In the genomic region with DNA sequence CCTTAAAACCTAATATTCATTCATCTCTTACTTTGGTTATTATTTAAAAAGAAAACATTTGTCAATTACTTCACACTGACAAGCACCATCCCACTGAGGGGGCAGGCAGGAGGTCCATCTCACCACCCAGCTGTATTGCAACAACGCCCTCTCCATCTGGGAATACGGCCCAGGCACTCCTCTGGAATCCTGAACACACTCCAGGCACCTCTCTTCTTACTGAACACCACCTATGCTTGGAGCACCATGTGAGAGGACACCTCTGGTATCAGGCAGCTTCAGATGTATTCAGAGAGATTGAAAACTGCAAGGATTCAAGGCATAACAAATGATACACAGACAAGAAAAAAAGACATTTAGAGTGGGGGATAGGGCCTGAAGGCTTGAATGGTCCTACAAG, we compare ENCODE assay signal across 27 cellular contexts.
"Had no signal": no experiment of that assay in that cellular context is flagged by ENCODE, and none has a peak within 500 bp of the region (broad histone marks: within the 10 kb centered on the region; RNA-seq: fewer than 3 reads in every experiment).

No MANE protein-coding gene starts in this region.

- H3K27me3 ChIP-seq: ascending aorta, breast epithelium, colonic mucosa had no signal

- H3K4me1 ChIP-seq: ascending aorta, breast epithelium, colonic mucosa had no signal

- H3K27ac Mint-ChIP-seq: activated CD4-positive, alpha-beta memory T cell treated with anti-CD3 and anti-CD28 coated beads, Interleukin-2, amount 10 ng/mL, durations not matched to agents 7 days and 5 days; activated CD4-positive, alpha-beta T cell treated with anti-CD3 and anti-CD28 coated beads, Interleukin-2, amount 10 ng/mL, durations not matched to agents 7 days and 5 days; activated naive CD4-positive, alpha-beta T cell treated with anti-CD3 and anti-CD28 coated beads, Interleukin-2, amount 10 ng/mL, durations not matched to agents 7 days and 5 days; activated naive CD4-positive, alpha-beta T cell treated with anti-CD3 and anti-CD28 coated beads, Interleukin-2, amount 50 U/mL, for 72 hours; activated naive CD8-positive, alpha-beta T cell treated with anti-CD3 and anti-CD28 coated beads, Interleukin-2, amount 10 ng/mL, durations not matched to agents 7 days and 5 days; activated T-cell treated with anti-CD3 and anti-CD28 coated beads, Interleukin-2, amount 50 U/mL, for 24 hours; activated T-cell treated with anti-CD3 and anti-CD28 coated beads, Interleukin-2, amount 50 U/mL, for 72 hours; brain; endodermal cell had no signal

- H3K4me3 ChIP-seq: ascending aorta, breast epithelium, cardiac muscle cell, colonic mucosa had no signal

- H3K9me3 Mint-ChIP-seq: activated CD4-positive, alpha-beta memory T cell treated with anti-CD3 and anti-CD28 coated beads, Interleukin-2, amount 10 ng/mL, durations not matched to agents 7 days and 5 days; activated CD4-positive, alpha-beta T cell treated with anti-CD3 and anti-CD28 coated beads, Interleukin-2, amount 10 ng/mL, durations not matched to agents 7 days and 5 days; activated naive CD4-positive, alpha-beta T cell treated with anti-CD3 and anti-CD28 coated beads, Interleukin-2, amount 10 ng/mL, durations not matched to agents 7 days and 5 days; activated naive CD4-positive, alpha-beta T cell treated with anti-CD3 and anti-CD28 coated beads, Interleukin-2, amount 50 U/mL, for 72 hours; activated naive CD8-positive, alpha-beta T cell treated with anti-CD3 and anti-CD28 coated beads, Interleukin-2, amount 10 ng/mL, durations not matched to agents 7 days and 5 days; activated T-cell treated with anti-CD3 and anti-CD28 coated beads, Interleukin-2, amount 50 U/mL, for 24 hours; activated T-cell treated with anti-CD3 and anti-CD28 coated beads, Interleukin-2, amount 50 U/mL, for 72 hours; endodermal cell had no signal

- H3K36me3 ChIP-seq: ascending aorta, breast epithelium, cardiac muscle cell, colonic mucosa had no signal

- DNase-seq: activated CD4-positive, alpha-beta memory T cell treated with anti-CD3 and anti-CD28 coated beads, Interleukin-2, amount 10 ng/mL, durations not matched to agents 7 days and 5 days; activated CD4-positive, alpha-beta T cell treated with anti-CD3 and anti-CD28 coated beads for 1 hour; activated CD4-positive, alpha-beta T cell treated with anti-CD3 and anti-CD28 coated beads for 4 hours; activated CD4-positive, alpha-beta T cell treated with anti-CD3 and anti-CD28 coated beads, Interleukin-2, amount 10 ng/mL, durations not matched to agents 7 days and 5 days; activated CD4-positive, alpha-beta T cell treated with anti-CD3 and anti-CD28 coated beads, Interleukin-2, amount 50 U/mL, for 4 hours; activated CD8-positive, alpha-beta memory T cell treated with anti-CD3 and anti-CD28 coated beads, Interleukin-2, amount 50 U/mL, for 48 hours; activated gamma-delta T cell; activated naive CD4-positive, alpha-beta T cell; activated naive CD4-positive, alpha-beta T cell treated with anti-CD3 and anti-CD28 coated beads, Interleukin-2, amount 10 ng/mL, durations not matched to agents 7 days and 5 days; activated naive CD8-positive, alpha-beta T cell treated with anti-CD3 and anti-CD28 coated beads, Interleukin-2, amount 10 ng/mL, durations not matched to agents 7 days and 5 days; activated T-cell treated with anti-CD3 and anti-CD28 coated beads for 4 hours; activated T-cell treated with anti-CD3 and anti-CD28 coated beads, Interleukin-2, amount 50 U/mL, for 24 hours; activated T-cell treated with anti-CD3 and anti-CD28 coated beads, Interleukin-2, amount 50 U/mL, for 72 hours; central memory CD4-positive, alpha-beta T cell; cerebellar nuclear complex; colonic mucosa; effector memory CD4-positive, alpha-beta T cell; endodermal cell; foreskin fibroblast; glutamatergic neuron; T-helper 2 cell had no signal

- ATAC-seq: activated naive CD4-positive, alpha-beta T cell treated with anti-CD3 and anti-CD28 coated beads, Interleukin-2, amount 50 U/mL, for 72 hours; activated T-cell treated with anti-CD3 and anti-CD28 coated beads, Interleukin-2, amount 50 U/mL, for 72 hours; esophagus mucosa had no signal

- H3K36me3 Mint-ChIP-seq: activated naive CD4-positive, alpha-beta T cell treated with anti-CD3 and anti-CD28 coated beads, Interleukin-2, amount 10 ng/mL, durations not matched to agents 7 days and 5 days; activated naive CD4-positive, alpha-beta T cell treated with anti-CD3 and anti-CD28 coated beads, Interleukin-2, amount 50 U/mL, for 72 hours; activated naive CD8-positive, alpha-beta T cell treated with anti-CD3 and anti-CD28 coated beads, Interleukin-2, amount 10 ng/mL, durations not matched to agents 7 days and 5 days had no signal

- H3K27ac ChIP-seq: ascending aorta, breast epithelium, cardiac muscle cell, colonic mucosa had no signal

- H3K4me3 Mint-ChIP-seq: activated CD4-positive, alpha-beta memory T cell treated with anti-CD3 and anti-CD28 coated beads, Interleukin-2, amount 10 ng/mL, durations not matched to agents 7 days and 5 days; activated CD4-positive, alpha-beta T cell treated with anti-CD3 and anti-CD28 coated beads, Interleukin-2, amount 10 ng/mL, durations not matched to agents 7 days and 5 days; activated naive CD4-positive, alpha-beta T cell treated with anti-CD3 and anti-CD28 coated beads, Interleukin-2, amount 10 ng/mL, durations not matched to agents 7 days and 5 days; activated naive CD8-positive, alpha-beta T cell treated with anti-CD3 and anti-CD28 coated beads, Interleukin-2, amount 10 ng/mL, durations not matched to agents 7 days and 5 days; activated T-cell treated with anti-CD3 and anti-CD28 coated beads, Interleukin-2, amount 50 U/mL, for 24 hours; activated T-cell treated with anti-CD3 and anti-CD28 coated beads, Interleukin-2, amount 50 U/mL, for 72 hours; brain; endodermal cell had no signal

- H3K4me1 Mint-ChIP-seq: activated CD4-positive, alpha-beta memory T cell treated with anti-CD3 and anti-CD28 coated beads, Interleukin-2, amount 10 ng/mL, durations not matched to agents 7 days and 5 days; activated CD4-positive, alpha-beta T cell treated with anti-CD3 and anti-CD28 coated beads, Interleukin-2, amount 10 ng/mL, durations not matched to agents 7 days and 5 days; activated naive CD4-positive, alpha-beta T cell treated with anti-CD3 and anti-CD28 coated beads, Interleukin-2, amount 10 ng/mL, durations not matched to agents 7 days and 5 days; activated naive CD8-positive, alpha-beta T cell treated with anti-CD3 and anti-CD28 coated beads, Interleukin-2, amount 10 ng/mL, durations not matched to agents 7 days and 5 days had no signal

- H3K9me3 ChIP-seq: ascending aorta, breast epithelium, colonic mucosa had no signal
